Comparison of ENCODE assay signal across 1 cellular context in genomic region chr1:98870959-98871903, GRCh38.
TF ChIP-seq lines count a peak whose summit lies in the region.

No MANE protein-coding gene starts in this region.

TF ChIP-seq in GM12878, 131 proteins besides CTCF, POLR2A, EP300 and RAD21 (continued from another document):
- TF ChIP-seq ATF2 (IDR thresholded peaks at IDR 0.05; ENCODE audit: low read length) (peak; percentile 96), CREB1 (IDR thresholded peaks at IDR 0.05; ENCODE audit: low read depth) (peak; percentile 51; the same call in 1 of the 2 replicates), RELB (IDR thresholded peaks at IDR 0.05; ENCODE audit: low read depth) (peak; percentile 80), ETV6 (conservative IDR thresholded peaks at IDR 0.05 in 1 of 2, IDR thresholded peaks at IDR 0.05 in 1 of 2; ENCODE audit: borderline replicate concordance in 1 of 2, low read depth in 1 of 2) (peak in 1 of 2 experiments; percentile 85; a peak in 2 of 4 replicates), RELA (IDR thresholded peaks at IDR 0.05; ENCODE audit: borderline replicate concordance, partially characterized antibody) (peak; percentile 18), CUX1 (IDR thresholded peaks at IDR 0.05; ENCODE audit: insufficient replicate concordance, low read depth, low read length) (peak; percentile 68), MLLT1 (IDR thresholded peaks at IDR 0.05) (peak; percentile 100), CHD1 (IDR thresholded peaks at IDR 0.05; ENCODE audit: low read depth, low read length) (no peak), E2F4 (IDR thresholded peaks at IDR 0.05; ENCODE audit: low read depth, low read length) (no peak), FOXM1 (IDR thresholded peaks at IDR 0.05; ENCODE audit: low read depth, low read length) (peak; percentile 75), SPI1 (IDR thresholded peaks at IDR 0.05; ENCODE audit: borderline replicate concordance, insufficient read depth, low read depth, low read length) (peak; percentile 77), SKIL (IDR thresholded peaks at IDR 0.05; ENCODE audit: low read depth, poor library complexity, severe bottlenecking) (peak; percentile 85), ATF7 (IDR thresholded peaks at IDR 0.05; ENCODE audit: low read depth) (peak; percentile 97), NKRF (conservative IDR thresholded peaks at IDR 0.05) (no peak), SREBF2 (IDR thresholded peaks at IDR 0.05; ENCODE audit: low read length) (no peak), GABPA (IDR thresholded peaks at IDR 0.05; ENCODE audit: low read depth) (0 out of 2 replicates have a peak, but pooled peaks have one; percentile 24), IKZF1 (conservative IDR thresholded peaks at IDR 0.05) (peak; percentile 35; the same call in 1 of the 2 replicates), NFIC (IDR thresholded peaks at IDR 0.05; ENCODE audit: low read depth, low read length) (peak; percentile 84), RAD51 (IDR thresholded peaks at IDR 0.05) (peak; percentile 63), HCFC1 (IDR thresholded peaks at IDR 0.05; ENCODE audit: low read length) (no peak), FOXK2 (IDR thresholded peaks at IDR 0.05) (0 out of 2 replicates have a peak, but pooled peaks have one; percentile 30), BACH1 (IDR thresholded peaks at IDR 0.05; ENCODE audit: borderline replicate concordance) (no peak), BCL11A (IDR thresholded peaks at IDR 0.05; ENCODE audit: low read depth, low read length) (peak; percentile 34; the same call in 1 of the 2 replicates), PKNOX1 (IDR thresholded peaks at IDR 0.05) (peak; percentile 57), CHD4 (IDR thresholded peaks at IDR 0.05) (no peak), JUNB (IDR thresholded peaks at IDR 0.05) (peak; percentile 80), ZNF217 (IDR thresholded peaks at IDR 0.05) (no peak), SREBF1 (IDR thresholded peaks at IDR 0.05; ENCODE audit: low read length) (no peak), IKZF2 (IDR thresholded peaks at IDR 0.05) (peak; percentile 60 to 63), IRF4 (IDR thresholded peaks at IDR 0.05; ENCODE audit: low read depth, low read length) (peak; percentile 73), TCF7 (IDR thresholded peaks at IDR 0.05; ENCODE audit: borderline replicate concordance) (peak; percentile 99), BHLHE40 (IDR thresholded peaks at IDR 0.05; ENCODE audit: borderline replicate concordance in 1 of 2, low read depth in 2 of 2, low read length in 1 of 2) (peak in 1 of 2 experiments; percentile 57; a peak in 1 of 4 replicates), CREM (IDR thresholded peaks at IDR 0.05; ENCODE audit: low read depth) (peak; percentile 67; the same call in 1 of the 2 replicates), CBFB (IDR thresholded peaks at IDR 0.05; ENCODE audit: low read depth) (peak; percentile 90), ASH2L (IDR thresholded peaks at IDR 0.05; ENCODE audit: borderline replicate concordance, low read depth) (no peak), SRF (IDR thresholded peaks at IDR 0.05; ENCODE audit: low read depth in 2 of 2, low read length in 2 of 2) (peak in 1 of 2 experiments; percentile 92; a peak in 2 of 4 replicates), MTA2 (IDR thresholded peaks at IDR 0.05; ENCODE audit: low read depth) (peak; percentile 74), NR2F1 (conservative IDR thresholded peaks at IDR 0.05) (0 out of 2 replicates have a peak, but pooled peaks have one; percentile 18), MEF2A (IDR thresholded peaks at IDR 0.05; ENCODE audit: insufficient read depth, low read depth, low read length) (peak; percentile 46; the same call in 1 of the 2 replicates), E4F1 (IDR thresholded peaks at IDR 0.05; ENCODE audit: borderline replicate concordance, partially characterized antibody) (no peak), ZBED1 (IDR thresholded peaks at IDR 0.05; ENCODE audit: borderline replicate concordance) (no peak), NBN (IDR thresholded peaks at IDR 0.05) (no peak)
